In the genomic region with DNA sequence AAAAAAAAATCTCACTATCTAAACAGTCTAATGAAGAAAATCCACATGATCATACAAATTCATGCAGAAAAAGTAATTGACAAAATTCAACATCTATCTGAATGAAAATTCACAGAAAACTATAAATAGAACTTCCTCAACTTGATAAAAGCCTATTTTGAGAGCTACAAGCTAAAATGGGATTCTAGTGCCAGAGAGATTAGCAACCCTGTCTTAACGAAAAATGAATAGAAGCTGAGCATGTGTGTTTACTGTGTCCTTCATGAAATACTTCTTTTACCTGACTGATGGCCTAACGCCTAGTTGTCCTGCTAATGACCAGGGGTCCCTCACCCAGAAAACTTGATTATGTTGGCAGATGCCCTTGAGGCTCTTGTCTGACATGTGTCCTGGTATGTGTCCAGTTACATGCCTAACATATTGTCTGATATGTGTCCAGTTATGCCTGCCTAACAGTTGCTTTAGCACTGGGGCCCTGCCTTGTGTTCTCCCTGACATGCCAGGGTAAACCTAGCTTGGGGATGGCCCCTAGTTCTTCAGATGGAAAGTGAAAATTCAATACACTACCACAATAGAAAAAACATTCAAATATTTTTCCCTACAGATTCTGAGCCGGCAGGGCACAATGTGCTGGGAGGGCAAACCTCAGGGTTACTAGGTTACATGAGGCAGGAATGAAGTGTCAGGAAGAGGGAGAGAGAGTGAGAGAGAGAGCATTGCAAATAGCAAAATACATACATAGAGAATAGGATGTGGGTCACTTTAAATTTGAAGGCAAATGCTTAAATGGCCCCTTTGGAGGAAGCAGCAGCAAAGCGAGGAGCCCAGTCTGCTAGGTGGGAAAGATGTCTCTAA, we compare ENCODE assay signal across 22 cellular contexts.
DNase-seq lines count a peak whose midpoint lies in the region; FAIRE-seq and TF ChIP-seq lines count a peak whose summit lies in the region.
"Had no signal": no experiment of that assay in that cellular context is flagged by ENCODE, and none has a peak within 500 bp of the region (broad histone marks: within the 10 kb centered on the region; RNA-seq: fewer than 3 reads in every experiment).

No MANE protein-coding gene starts in this region.

- no peaks in the 10 kb centered on the region for H3F3A ChIP-seq in neural progenitor cell (ENCODE audit: low read depth)

- no peaks in the 10 kb centered on the region for H3K36me3 Mint-ChIP-seq in neural progenitor cell

- peak overlapping the region; percentile 1 for H3K27ac ChIP-seq in OCI-LY7 (ENCODE audit: low read depth, low read length, poor library complexity, severe bottlenecking)
- peak overlapping the region; percentile 76 for H3K27ac ChIP-seq in left ventricle myocardium inferior (replicated peaks)
- no peak overlapping the region for H3K27ac ChIP-seq in neural progenitor cell
- H3K27ac ChIP-seq: KMS-11, SK-N-MC had no signal

- no TSS peak for BruUV-seq in OCI-LY7 (replicated peaks; lab: Mats Ljungman, UMichigan)

- peaks cover 12% of the 10 kb centered on the region for H3K4me1 Mint-ChIP-seq in neural progenitor cell

- no peaks in the 10 kb centered on the region for H3K79me2 ChIP-seq in OCI-LY7 (ENCODE audit: insufficient read depth, low read depth, low read length)
- no peaks in the 10 kb centered on the region for H3K79me2 ChIP-seq in neural progenitor cell (ENCODE audit: low read depth)

- peaks cover 4% of the 10 kb centered on the region for H3K9me3 Mint-ChIP-seq in neural progenitor cell

- TF ChIP-seq CTCF in OCI-LY7 (conservative IDR thresholded peaks at IDR 0.05; ENCODE audit: low read length) (no peak), left ventricle myocardium inferior (IDR thresholded peaks at IDR 0.05; ENCODE audit: borderline replicate concordance) (no peak), neural progenitor cell (IDR thresholded peaks at IDR 0.05) (no peak)

- H3K27ac Mint-ChIP-seq in neural progenitor cell = peak overlapping the region; percentile 46

- H2AFZ ChIP-seq in OCI-LY7 (ENCODE audit: low read length) = peak overlapping the region; percentile 91
- no peak overlapping the region for H2AFZ ChIP-seq in neural progenitor cell (replicated peaks)

- H4K20me1 ChIP-seq in OCI-LY7 (ENCODE audit: insufficient read depth, low read length) = no peaks in the 10 kb centered on the region
- H4K20me1 ChIP-seq in neural progenitor cell (ENCODE audit: low read depth) = no peaks in the 10 kb centered on the region

- H3K4me2 ChIP-seq in OCI-LY7 (ENCODE audit: low read length) (0 out of 2 replicates have a peak overlapping the region, but pooled peaks have one; percentile 19), neural progenitor cell (no peak overlapping the region)
- H3K4me2 ChIP-seq: KMS-11 had no signal

- peak overlapping the region; percentile 10 for H3K4me3 Mint-ChIP-seq in neural progenitor cell

- H3K27me3 ChIP-seq in left ventricle myocardium inferior (ENCODE audit: low read depth) (no peaks in the 10 kb centered on the region), neural progenitor cell (no peaks in the 10 kb centered on the region)
- H3K27me3 ChIP-seq: BE2C had no signal

- H3K36me3 ChIP-seq in OCI-LY7 (ENCODE audit: insufficient read depth, low read length) (no peaks in the 10 kb centered on the region; the same call in 1 of the 2 replicates), left ventricle myocardium inferior (no peaks in the 10 kb centered on the region), neural progenitor cell (no peaks in the 10 kb centered on the region)
- H3K36me3 ChIP-seq: BE2C had no signal

- in situ Hi-C loops in ACHN (cut with HindIII; ENCODE audit: low pct_ligation_motif_present, low pct_unique_long_range_greater_than_20kb, low sequenced_read_pairs) = no loop called here

- FAIRE-seq in HTR-8/SVneo (lab: Jason Lieb, UNC) = peak; percentile 26
- FAIRE-seq: D721Med, H54 had no signal

- CTCF ChIA-PET in OCI-LY7 (lab: Charles Lee; ENCODE audit: unreplicated experiment) = no interaction called here

- intact Hi-C loops in OCI-LY7 (cut with micrococcal nuclease; ENCODE audit: unreplicated experiment) = no loop called here
- intact Hi-C loops in left ventricle myocardium inferior (cut with micrococcal nuclease) = no loop called here

- POLR2A ChIA-PET in OCI-LY7 (lab: Charles Lee) = interaction anchor here (1.0 to 5.2 kb wide), 3 partner anchors 13 to 26 kb away, joined by 10 to 53 read pairs (median 10); no protein-coding TSS in a partner anchor

- H3K4me1 ChIP-seq in OCI-LY7 (ENCODE audit: insufficient read depth, low read length, poor library complexity, severe bottlenecking) (peaks cover 8% of the 10 kb centered on the region), left ventricle myocardium inferior (peaks cover 16% of the 10 kb centered on the region), neural progenitor cell (no peaks in the 10 kb centered on the region)
- H3K4me1 ChIP-seq: BE2C had no signal

- peaks cover 2% of the 10 kb centered on the region for H3K27me3 Mint-ChIP-seq in neural progenitor cell (ENCODE audit: insufficient read depth, low read depth)

- H3K9me3 ChIP-seq in OCI-LY7 (ENCODE audit: low read length) = peaks cover 13% of the 10 kb centered on the region
- H3K9me3 ChIP-seq in left ventricle myocardium inferior (replicated peaks) = peaks cover 27% of the 10 kb centered on the region
- no peaks in the 10 kb centered on the region for H3K9me3 ChIP-seq in neural progenitor cell (ENCODE audit: low read depth)
- H3K9me3 ChIP-seq: BE2C had no signal

- no peak for DNase-seq in HTR-8/SVneo (ENCODE audit: insufficient read length, low spot score)
- DNase-seq in OCI-LY7 (ENCODE audit: low spot score) = no peak
- DNase-seq in left ventricle myocardium inferior = no peak
- DNase-seq in neural progenitor cell (ENCODE audit: low spot score) = no peak
- no peak for DNase-seq in medulla oblongata (ENCODE audit: extremely low spot score)
- DNase-seq in NCI-H1417 (lab: John Stamatoyannopoulos, UW) = no peak
- no peak for DNase-seq in ACHN
- DNase-seq: BE2C, EL, IMR-90, MV-4-11, NCI-H1105 treated with DMSO at 0.1 percent for 48 hours, NCI-H1694 treated with DMSO at 0.1 percent for 48 hours, NCI-H2081 treated with DMSO at 0.1 percent for 48 hours, NCI-H446, NCI-H526, PC-3, SHP77 treated with DMSO at 0.1 percent for 48 hours had no signal

- H3K4me3 ChIP-seq in OCI-LY7 (ENCODE audit: low read depth, low read length, poor library complexity, severe bottlenecking) (no peak overlapping the region), left ventricle myocardium inferior (no peak overlapping the region), neural progenitor cell (no peak overlapping the region)
- H3K4me3 ChIP-seq: SK-N-MC had no signal

- no peaks in the 10 kb centered on the region for H3K9me2 ChIP-seq in OCI-LY7 (ENCODE audit: insufficient read depth, low read length)

- no peak overlapping the region for H3K9ac ChIP-seq in neural progenitor cell
- H3K9ac ChIP-seq: KMS-11 had no signal
